Comparison of ENCODE assay signal across 14 cellular contexts in genomic region chr7:150717821-150718420, GRCh38. TPM values are rescaled to one million over a fixed set of nuclear protein-coding genes. Genes with fewer than 3 reads are reported as not detected.
DNase-seq lines count a peak whose midpoint lies in the region; ATAC-seq and TF ChIP-seq lines count a peak whose summit lies in the region.
"Had no signal": no experiment of that assay in that cellular context is flagged by ENCODE, and none has a peak within 500 bp of the region (broad histone marks: within the 10 kb centered on the region; RNA-seq: fewer than 3 reads in every experiment).

No MANE protein-coding gene starts in this region.

- POLR2A ChIA-PET in T-cell (lab: Charles Lee), result interaction anchor here in 1 of 2 donors (1.1 kb wide), 1 partner anchor 37 kb away, joined by 3 read pairs; no protein-coding TSS in a partner anchor

- peaks cover 0 to 13% of the 10 kb centered on the region in 2 donors for H3K36me3 ChIP-seq in gastroesophageal sphincter
- peaks cover 0 to 19% (median 14%) of the 10 kb centered on the region in 5 donors for H3K36me3 ChIP-seq in subcutaneous abdominal adipose tissue (ENCODE audit: control insufficient read depth in 5 of 5, insufficient read depth in 5 of 5, low read length in 5 of 5)
- H3K36me3 ChIP-seq: HAP-1 had no signal

- peaks cover 59% of the 10 kb centered on the region for H3K4me1 Mint-ChIP-seq in T-helper 1 cell treated with Interleukin-12 subunit alpha and Interleukin-12 subunit beta and Interleukin-4 antibody, amounts not matched to agents 30 μg/mL and 1 μg/mL, for 36 hours (ENCODE audit: low read depth)
- H3K4me1 Mint-ChIP-seq in T-cell, result peaks cover 81 to 87% (median 87%) of the 10 kb centered on the region in 3 donors

- 57 to 59% methylated on average over 2 to 4 of the region's 4 CpGs for WGBS in gastroesophageal sphincter (ENCODE audit: low coverage in 1 of 2), 2 donors

- H3K36me3 Mint-ChIP-seq in T-helper 1 cell treated with Interleukin-12 subunit alpha and Interleukin-12 subunit beta and Interleukin-4 antibody, amounts not matched to agents 30 μg/mL and 1 μg/mL, for 36 hours (ENCODE audit: low read depth), result peaks cover 68% of the 10 kb centered on the region
- peaks cover 67% of the 10 kb centered on the region for H3K36me3 Mint-ChIP-seq in T-cell

- DNase-seq in T-helper 1 cell, result no peak
- DNase-seq in T-cell, result no peak
- DNase-seq in NCI-H510A (lab: John Stamatoyannopoulos, UW), result no peak
- no peak for DNase-seq in AG20443 (ENCODE audit: low spot score)
- no peak for DNase-seq in erythroblast (lab: John Stamatoyannopoulos, UW)
- DNase-seq: NCI-H1092; NK-92 treated with Interleukin-12 subunit alpha and Interleukin-12 subunit beta, amount 100 ng/mL, for 24 hours had no signal

- H3K27me3 Mint-ChIP-seq in T-helper 1 cell treated with Interleukin-12 subunit alpha and Interleukin-12 subunit beta and Interleukin-4 antibody, amounts not matched to agents 30 μg/mL and 1 μg/mL, for 36 hours (ENCODE audit: low read depth), result no peaks in the 10 kb centered on the region
- no peaks in the 10 kb centered on the region for H3K27me3 Mint-ChIP-seq in T-cell

- H3K27me3 ChIP-seq in gastroesophageal sphincter (no peaks in the 10 kb centered on the region), subcutaneous abdominal adipose tissue (ENCODE audit: control insufficient read depth in 5 of 5, insufficient read depth in 4 of 5, low read length in 5 of 5) (no peaks in the 10 kb centered on the region)

- TF ChIP-seq POLR2A in gastroesophageal sphincter (IDR thresholded peaks at IDR 0.05), result no peak
- TF ChIP-seq POLR2A in erythroblast (IDR thresholded peaks at IDR 0.05; ENCODE audit: low read length), result no peak

- H3K4me3 ChIP-seq in gastroesophageal sphincter (peak overlapping the region; percentile 39 to 45), subcutaneous abdominal adipose tissue (ENCODE audit: low read depth in 1 of 5, low read length in 5 of 5) (peak overlapping the region; percentile 12 to 90 (median 75))
- H3K4me3 ChIP-seq: A549, HAP-1 had no signal

- H3K4me3 Mint-ChIP-seq in T-helper 1 cell treated with Interleukin-12 subunit alpha and Interleukin-12 subunit beta and Interleukin-4 antibody, amounts not matched to agents 30 μg/mL and 1 μg/mL, for 36 hours, result peak overlapping the region; percentile 88
- peak overlapping the region; percentile 88 to 99 (median 99) for H3K4me3 Mint-ChIP-seq in T-cell

- no peak for TF ChIP-seq EP300 in gastroesophageal sphincter (IDR thresholded peaks at IDR 0.05)

- peak overlapping the region; percentile 76 for H3K27ac Mint-ChIP-seq in T-helper 1 cell treated with Interleukin-12 subunit alpha and Interleukin-12 subunit beta and Interleukin-4 antibody, amounts not matched to agents 30 μg/mL and 1 μg/mL, for 36 hours
- H3K27ac Mint-ChIP-seq in T-cell, result peak overlapping the region; percentile 94 to 97

- H3K9ac ChIP-seq in subcutaneous abdominal adipose tissue (ENCODE audit: low read length in 5 of 5), result peak overlapping the region in 3 of 5 donors; percentile 2 to 84 (median 53)

- H3K9me3 ChIP-seq in gastroesophageal sphincter (peaks cover 0 to 11% (median 0%) of the 10 kb centered on the region in 3 donors), subcutaneous abdominal adipose tissue (ENCODE audit: control insufficient read depth in 5 of 5, low read length in 5 of 5) (peaks cover 0 to 4% (median 2%) of the 10 kb centered on the region in 5 donors)
- H3K9me3 ChIP-seq: A549, HAP-1 had no signal

- CTCF ChIA-PET in T-cell (lab: Charles Lee), result interaction anchor here in 1 of 2 donors (1.1 kb wide), 1 partner anchor 9 kb away, joined by 3 read pairs; no protein-coding TSS in a partner anchor

- peak in 1 of 4 experiments; percentile 10 for ATAC-seq in T-cell (replicated peaks in 1 of 4)
- no peak for ATAC-seq in gastroesophageal sphincter
- ATAC-seq: A549 had no signal

- no peak for TF ChIP-seq CTCF in gastroesophageal sphincter (IDR thresholded peaks at IDR 0.05)

- peaks cover 0 to 7% (median 0%) of the 10 kb centered on the region in 3 donors for H3K4me1 ChIP-seq in gastroesophageal sphincter
- peaks cover 0 to 61% (median 5%) of the 10 kb centered on the region in 5 donors for H3K4me1 ChIP-seq in subcutaneous abdominal adipose tissue (ENCODE audit: control insufficient read depth in 5 of 5, insufficient read depth in 5 of 5, low read length in 5 of 5)
- H3K4me1 ChIP-seq: A549, HAP-1 had no signal

- H3K27ac ChIP-seq in gastroesophageal sphincter, result peak overlapping the region in 3 of 4 donors; percentile 45 to 60 (median 59)
- peak overlapping the region; percentile 78 for H3K27ac ChIP-seq in subcutaneous abdominal adipose tissue (ENCODE audit: low read depth, low read length)
- H3K27ac ChIP-seq: A549 had no signal

- H3K9me3 Mint-ChIP-seq in T-helper 1 cell treated with Interleukin-12 subunit alpha and Interleukin-12 subunit beta and Interleukin-4 antibody, amounts not matched to agents 30 μg/mL and 1 μg/mL, for 36 hours, result peaks cover 14% of the 10 kb centered on the region
- H3K9me3 Mint-ChIP-seq in T-cell, result peaks cover 5 to 10% (median 7%) of the 10 kb centered on the region in 3 donors

RNA-seq across cellular contexts. Expression of gene GIMAP1, which starts 1.5 kb away (rescaled TPM):
- total RNA-seq in T-cell (10 to 100 TPM; 23.5 to 99.9 (median 76.8) TPM), gastroesophageal sphincter (10 to 100 TPM in 1 of 4 donors, 1 to 10 TPM in 3; 4.2 to 14.3 (median 7.9) TPM)
- total RNA-seq: epithelial cell of proximal tubule, osteoblast had no signal

RNA-seq across cellular contexts. Expression of gene GIMAP5, which starts 19.3 kb away (rescaled TPM):
- 100 to 1,000 TPM in 3 of 5 donors, 10 to 100 TPM in 2; 82.8 to 271 (median 248) TPM for total RNA-seq in T-cell
- total RNA-seq in gastroesophageal sphincter, result 10 to 100 TPM; 16.8 to 43.3 (median 32.5) TPM
- total RNA-seq: epithelial cell of proximal tubule, osteoblast had no signal

RNA-seq across cellular contexts. Expression of gene GIMAP2, which starts 32.4 kb away (rescaled TPM):
- 100 to 1,000 TPM in 4 of 5 donors, 10 to 100 TPM in 1; 83.2 to 226 (median 183) TPM for total RNA-seq in T-cell
- total RNA-seq in gastroesophageal sphincter, result 10 to 100 TPM in 2 of 4 donors, 1 to 10 TPM in 2; 3.3 to 14.9 (median 9.7) TPM
- total RNA-seq: epithelial cell of proximal tubule had no signal

Comparison
In these comparisons a context has a peak if more than half of its experiments do, and no peak if none do; other contexts are left out.
1. RNA of gene GIMAP2, which starts 32.4 kb away (total RNA-seq): 83.2 to 226 TPM in T-cell; 3.3 to 14.9 TPM in gastroesophageal sphincter; every median in the first group is over 4 times any median in the second.